In genomic region chr4:88729146-88729755, GRCh38 we compare ENCODE assay signal across 15 cellular contexts. TPM values are rescaled to one million over a fixed set of nuclear protein-coding genes. Genes with fewer than 3 reads are reported as not detected.
DNase-seq lines count a peak whose midpoint lies in the region; ATAC-seq and TF ChIP-seq lines count a peak whose summit lies in the region.
"Had no signal": no experiment of that assay in that cellular context is flagged by ENCODE, and none has a peak within 500 bp of the region (broad histone marks: within the 10 kb centered on the region; RNA-seq: fewer than 3 reads in every experiment).

No MANE protein-coding gene starts in this region.

- TF ChIP-seq CTCF in right atrium auricular region (IDR thresholded peaks at IDR 0.05), result no peak
- TF ChIP-seq CTCF in psoas muscle (IDR thresholded peaks at IDR 0.05), result no peak

- no peaks in the 10 kb centered on the region for H3K27me3 ChIP-seq in right atrium auricular region
- no peaks in the 10 kb centered on the region for H3K27me3 ChIP-seq in psoas muscle (ENCODE audit: insufficient read depth in 3 of 3, low read length in 2 of 3)
- H3K27me3 ChIP-seq: BLaER1 treated with 17β-estradiol and CSF1 and Interleukin-3, amounts not matched to agents 10 nM and 100 nM; SJSA1 had no signal

- H3K36me3 ChIP-seq in right atrium auricular region (peaks cover 44% of the 10 kb centered on the region), psoas muscle (ENCODE audit: insufficient read depth in 1 of 2, low read depth in 1 of 2) (peaks cover 6 to 96% of the 10 kb centered on the region in 2 donors)

- no peak overlapping the region for H3K4me3 ChIP-seq in right atrium auricular region
- H3K4me3 ChIP-seq in psoas muscle, result no peak overlapping the region
- H3K4me3 ChIP-seq: BLaER1 treated with 17β-estradiol and CSF1 and Interleukin-3, amounts not matched to agents 10 nM and 100 nM; SJSA1 had no signal

- WGBS in psoas muscle, 3 donors, result 50 to 62% (median 58%) methylated on average over 6 of the region's 6 CpGs

- ATAC-seq in left cardiac atrium (no peak), psoas muscle (peak; percentile 55 to 86 (median 62)), GM18498 (IDR thresholded peaks at IDR 0.05; ENCODE audit: unreplicated experiment) (no peak)
- ATAC-seq: PC-3 had no signal

- intact Hi-C loops in left cardiac atrium (cut with DNase I) (no loop called here), psoas muscle (cut with DNase I) (no loop called here)

- H3K27ac ChIP-seq in right atrium auricular region (no peak overlapping the region), psoas muscle (peak overlapping the region; percentile 56)
- H3K27ac ChIP-seq: BLaER1 treated with 17β-estradiol and CSF1 and Interleukin-3, amounts not matched to agents 10 nM and 100 nM; SJSA1 had no signal

- H3K4me1 ChIP-seq in right atrium auricular region (peaks cover 0 to 17% of the 10 kb centered on the region in 2 donors), psoas muscle (peaks cover 49% of the 10 kb centered on the region)
- H3K4me1 ChIP-seq: BLaER1 treated with 17β-estradiol and CSF1 and Interleukin-3, amounts not matched to agents 10 nM and 100 nM; SJSA1 had no signal

- no peaks in the 10 kb centered on the region for H3K9me3 ChIP-seq in right atrium auricular region
- H3K9me3 ChIP-seq in psoas muscle, result no peaks in the 10 kb centered on the region
- H3K9me3 ChIP-seq: BLaER1 treated with 17β-estradiol and CSF1 and Interleukin-3, amounts not matched to agents 10 nM and 100 nM; SJSA1 had no signal

- peak; percentile 30 for DNase-seq in left cardiac atrium
- no peak for DNase-seq in right atrium auricular region (ENCODE audit: low spot score)
- DNase-seq in dermis microvascular lymphatic vessel endothelial cell (ENCODE audit: low read depth in 2 of 2), result peak; percentile 36 to 71
- no peak for DNase-seq in psoas muscle
- DNase-seq in NCI-H146 (lab: John Stamatoyannopoulos, UW), result no peak
- DNase-seq in NCI-H226, result no peak
- DNase-seq: DMS 273 treated with DMSO at 0.1 percent for 48 hours, HFFc6, NCI-H1105, NCI-H1694 treated with DMSO at 0.1 percent for 48 hours, NCI-H748 treated with DMSO at 0.1 percent for 48 hours, PC-3 had no signal

RNA-seq across cellular contexts. Expression of gene NAP1L5, which starts 31.6 kb away (rescaled TPM):
- 10 to 100 TPM in 1 of 2 donors, 1 to 10 TPM in 1; 4.9 to 12.4 TPM for total RNA-seq in left cardiac atrium
- 1 to 10 TPM; 5.2 to 6.6 TPM for total RNA-seq in right atrium auricular region
- 1.9 and 2.4 TPM in 2 replicates for total RNA-seq in dermis microvascular lymphatic vessel endothelial cell
- 1 to 10 TPM; 2.8 to 4.0 (median 3.8) TPM for total RNA-seq in psoas muscle
- 1 to 10 TPM; 1.2 to 3.3 (median 1.3) TPM for polyA plus RNA-seq in psoas muscle
- total RNA-seq: PC-3 had no signal

Comparison
In these comparisons a context has a peak if more than half of its experiments do, and no peak if none do; other contexts are left out.
1. DNase-seq: peak in left cardiac atrium (single experiment) and dermis microvascular lymphatic vessel endothelial cell (2 of 2); none in right atrium auricular region (single experiment), psoas muscle (0 of 2), NCI-H146 (single experiment) and NCI-H226 (single experiment).
2. ATAC-seq: peak in psoas muscle (4 of 4); none in left cardiac atrium (0 of 2) and GM18498 (single experiment).